Comparison of ENCODE assay signal across 19 cellular contexts in genomic region chr5:62603934-62604333, GRCh38. TPM values are rescaled to one million over a fixed set of nuclear protein-coding genes. Genes with fewer than 3 reads are reported as not detected.
"Had no signal": no experiment of that assay in that cellular context is flagged by ENCODE, and none has a peak within 500 bp of the region (broad histone marks: within the 10 kb centered on the region; RNA-seq: fewer than 3 reads in every experiment).

No MANE protein-coding gene starts in this region.

- H3K27me3 ChIP-seq: esophagus squamous epithelium, gastroesophageal sphincter, neutrophil, sigmoid colon, uterus had no signal

- H3K36me3 ChIP-seq: neutrophil, sigmoid colon, uterus had no signal

- H3K27ac Mint-ChIP-seq: dendritic cell treated with granulocyte-macrophage colony-stimulating factor and Interleukin-4, amounts not matched to agents 40 ng/mL and 50 ng/mL, for 4 days; effector memory CD8-positive, alpha-beta T cell; type B pancreatic cell had no signal

- H3K27ac ChIP-seq: esophagus squamous epithelium, gastroesophageal sphincter, neutrophil, sigmoid colon, skin epidermis, uterus had no signal

- H3K4me3 ChIP-seq: esophagus squamous epithelium, gastroesophageal sphincter, mucosa of descending colon, sigmoid colon, skin epidermis, uterus had no signal

- H3K4me1 ChIP-seq: esophagus squamous epithelium, gastroesophageal sphincter, sigmoid colon, uterus had no signal

- DNase-seq: effector memory CD8-positive, alpha-beta T cell; esophagus squamous epithelium; foreskin fibroblast; glutamatergic neuron; islet precursor cell; mammary epithelial cell; mucosa of descending colon; naive thymus-derived CD8-positive, alpha-beta T cell; sigmoid colon; stimulated activated CD4-positive, alpha-beta T cell treated with anti-CD3 and anti-CD28 coated beads, Interleukin-2, amount 100 ng/mL, for 24 hours; stimulated activated naive CD4-positive, alpha-beta T cell treated with Interleukin-2 at 50 U/mL for 16 hours; uterus had no signal

- H3K9me3 ChIP-seq: esophagus squamous epithelium, gastroesophageal sphincter, mucosa of descending colon, neutrophil, sigmoid colon, uterus had no signal

- ATAC-seq: effector memory CD8-positive, alpha-beta T cell; gastroesophageal sphincter; left lobe of liver; mucosa of descending colon; naive thymus-derived CD8-positive, alpha-beta T cell had no signal

- H3K4me3 Mint-ChIP-seq: dendritic cell treated with granulocyte-macrophage colony-stimulating factor and Interleukin-4, amounts not matched to agents 40 ng/mL and 50 ng/mL, for 4 days; effector memory CD8-positive, alpha-beta T cell; naive thymus-derived CD8-positive, alpha-beta T cell; type B pancreatic cell had no signal

- H3K9me3 Mint-ChIP-seq: dendritic cell treated with granulocyte-macrophage colony-stimulating factor and Interleukin-4, amounts not matched to agents 40 ng/mL and 50 ng/mL, for 4 days; effector memory CD8-positive, alpha-beta T cell; naive thymus-derived CD8-positive, alpha-beta T cell; type B pancreatic cell had no signal

- H3K27me3 Mint-ChIP-seq: dendritic cell treated with granulocyte-macrophage colony-stimulating factor and Interleukin-4, amounts not matched to agents 40 ng/mL and 50 ng/mL, for 4 days; effector memory CD8-positive, alpha-beta T cell; naive thymus-derived CD8-positive, alpha-beta T cell; type B pancreatic cell had no signal

RNA-seq across cellular contexts. Expression of gene LRRC70, which starts 25.3 kb away (rescaled TPM):
- total RNA-seq: epithelial cell of proximal tubule had no signal
